Comparison of ENCODE assay signal across 17 cellular contexts in genomic region chr11:105763594-105763993, GRCh38.
"Had no signal": no experiment of that assay in that cellular context is flagged by ENCODE, and none has a peak within 500 bp of the region (broad histone marks: within the 10 kb centered on the region; RNA-seq: fewer than 3 reads in every experiment).

No MANE protein-coding gene starts in this region.

- H3K4me3 ChIP-seq: SJSA1, SK-N-MC had no signal

- DNase-seq: KBM-7, NCI-H1092, NCI-H1105 treated with DMSO at 0.1 percent for 48 hours, NCI-H1417 treated with DMSO at 0.1 percent for 48 hours, NCI-H1694 treated with DMSO at 0.1 percent for 48 hours, NCI-H1930, NCI-H2081 treated with DMSO at 0.1 percent for 48 hours, NCI-H2171, NCI-H226, NCI-H510A treated with DMSO at 0.1 percent for 48 hours, NCI-H526, NCI-H82, Right ventricle myocardium superior, RPMI8226, SIG-M5 had no signal

- H3K27ac ChIP-seq: SJSA1, SK-N-MC had no signal
